ENCODE assay signal across 8 cellular contexts in genomic region chr22:41681616-41682015, GRCh38. TPM values are rescaled to one million over a fixed set of nuclear protein-coding genes. Genes with fewer than 3 reads are reported as not detected.
A peak's percentile ranks its signal among the peaks of the same experiment; 100 is the strongest.
DNase-seq lines count a peak whose midpoint lies in the region; ATAC-seq, FAIRE-seq and TF ChIP-seq lines count a peak whose summit lies in the region.

No MANE protein-coding gene starts in this region.

- in situ Hi-C loops in SK-MEL-5 (cut with HindIII; ENCODE audit: low pct_unique_long_range_greater_than_20kb, low sequenced_read_pairs): no loop called here

- H3K4me1 ChIP-seq in ES-I3 (ENCODE audit: insufficient read depth, low read length): peaks cover 8% of the 10 kb centered on the region; the same call in 1 of the 2 replicates
- peaks cover 4% of the 10 kb centered on the region for H3K4me1 ChIP-seq in endothelial cell of umbilical vein (ENCODE audit: control insufficient read depth, extremely low read depth, insufficient read depth, low read length)

- no peak for ATAC-seq in HG03095 (IDR thresholded peaks at IDR 0.05; ENCODE audit: unreplicated experiment)

- H3K9me3 ChIP-seq in ES-I3 (ENCODE audit: control insufficient read depth, insufficient read depth, low read length): no peaks in the 10 kb centered on the region
- no peaks in the 10 kb centered on the region for H3K9me3 ChIP-seq in endothelial cell of umbilical vein (replicated peaks; ENCODE audit: control insufficient read depth, insufficient read depth, low read length)

- no peaks in the 10 kb centered on the region for H3K9me3 Mint-ChIP-seq in neural crest cell

- H3K27ac ChIP-seq in endothelial cell of umbilical vein (ENCODE audit: insufficient read depth, low read depth, low read length): peak overlapping the region; percentile 62

- TF ChIP-seq CTCF in endothelial cell of umbilical vein (IDR thresholded peaks at IDR 0.05; ENCODE audit: extremely low read depth in 1 of 2, insufficient read depth in 1 of 2, low read depth in 1 of 2, low read length in 2 of 2) (no peak), neural crest cell (conservative IDR thresholded peaks at IDR 0.05) (no peak)

- H2AFZ ChIP-seq in endothelial cell of umbilical vein (ENCODE audit: low read depth, low read length): no peak overlapping the region

- DNase-seq in SK-MEL-5 (ENCODE audit: low read depth, low spot score) (peak; percentile 16), endothelial cell of umbilical vein (ENCODE audit: low read depth, low spot score) (peak; percentile 10), neural crest cell (ENCODE audit: low read depth, low spot score) (no peak), kidney glomerular epithelial cell (lab: John Stamatoyannopoulos, UW) (no peak), GM19240 (ENCODE audit: insufficient read length, low spot score) (no peak), head of caudate nucleus (no peak)

- peaks cover 10% of the 10 kb centered on the region for H3K36me3 Mint-ChIP-seq in neural crest cell (ENCODE audit: low read depth)

- H3K27me3 ChIP-seq in endothelial cell of umbilical vein (ENCODE audit: control insufficient read depth in 2 of 2, insufficient read depth in 2 of 2, low read length in 2 of 2): no peaks in the 10 kb centered on the region

- dilution Hi-C loops in endothelial cell of umbilical vein (cut with MboI; ENCODE audit: extremely low pct_ligation_motif_present, low sequenced_read_pairs): no loop called here

- H3K79me2 ChIP-seq in endothelial cell of umbilical vein (ENCODE audit: control insufficient read depth, insufficient read depth, low read length): peaks cover 78% of the 10 kb centered on the region

- FAIRE-seq in endothelial cell of umbilical vein (lab: Jason Lieb, UNC): no peak

- H3K4me3 Mint-ChIP-seq in neural crest cell: peak overlapping the region; percentile 97

- no peak overlapping the region for H3K27ac Mint-ChIP-seq in neural crest cell (ENCODE audit: unreplicated experiment)

- no peaks in the 10 kb centered on the region for H3K9me1 ChIP-seq in endothelial cell of umbilical vein (replicated peaks; ENCODE audit: control insufficient read depth, extremely low read depth, insufficient read depth, low read length)

- peak overlapping the region; percentile 95 for H3K9ac ChIP-seq in ES-I3 (ENCODE audit: low read depth, low read length)
- peak overlapping the region; percentile 70 for H3K9ac ChIP-seq in endothelial cell of umbilical vein (replicated peaks; ENCODE audit: extremely low read depth, insufficient read depth, low read length)

- H3K4me1 Mint-ChIP-seq in neural crest cell: peaks cover 5% of the 10 kb centered on the region

- no peak for TF ChIP-seq POLR2A in endothelial cell of umbilical vein (IDR thresholded peaks at IDR 0.05; ENCODE audit: low read depth, low read length)

- CTCF ChIA-PET in endothelial cell of umbilical vein (lab: Charles Lee): interaction anchor here (1.9 to 2.0 kb wide), 2 partner anchors 15 to 259 kb away, joined by 4 to 7 read pairs; no protein-coding TSS in a partner anchor

- no peaks in the 10 kb centered on the region for H3K27me3 Mint-ChIP-seq in neural crest cell (ENCODE audit: low read depth)

- H3K36me3 ChIP-seq in ES-I3 (ENCODE audit: insufficient read depth, low read length) (peaks cover 21% of the 10 kb centered on the region), endothelial cell of umbilical vein (ENCODE audit: control insufficient read depth in 2 of 2, extremely low read depth in 1 of 2, insufficient read depth in 2 of 2, low read length in 2 of 2) (peaks cover 0 to 15% of the 10 kb centered on the region in 2 experiments)

- no TSS peak for BruUV-seq in endothelial cell of umbilical vein (replicated peaks; lab: Mats Ljungman, UMichigan)

- intact Hi-C loops in endothelial cell of umbilical vein (cut with micrococcal nuclease): no loop called here
- intact Hi-C loops in head of caudate nucleus (cut with DNase I): no loop called here

- H3K4me3 ChIP-seq in endothelial cell of umbilical vein (replicated peaks in 1 of 3; ENCODE audit: insufficient read depth in 1 of 3, low read depth in 1 of 3, low read length in 3 of 3): peak overlapping the region; percentile 11 to 63 (median 60)

- POLR2A ChIA-PET in endothelial cell of umbilical vein (lab: Charles Lee): no interaction called here

- H4K20me1 ChIP-seq in endothelial cell of umbilical vein (replicated peaks; ENCODE audit: control insufficient read depth, extremely low read depth, insufficient read depth, low read length): no peaks in the 10 kb centered on the region

- peak overlapping the region; percentile 3 for H3K4me2 ChIP-seq in endothelial cell of umbilical vein (ENCODE audit: insufficient read depth, low read length)

TF ChIP-seq in endothelial cell of umbilical vein, 7 proteins besides CTCF, POLR2A, EP300 and RAD21:
- no peak for TF ChIP-seq POLR2AphosphoS5 (IDR thresholded peaks at IDR 0.05; ENCODE audit: insufficient read depth, low read depth, low read length)
- TF ChIP-seq EZH2 (IDR thresholded peaks at IDR 0.05; ENCODE audit: borderline replicate concordance, low read depth, low read length, severe bottlenecking): no peak
- no peak for TF ChIP-seq MYC (IDR thresholded peaks at IDR 0.05; ENCODE audit: low read depth, low read length)

RNA-seq across cellular contexts. Expression of gene SNU13, which starts 7.1 kb away (rescaled TPM):
- 254 and 274 TPM in 2 replicates for total RNA-seq in SK-MEL-5 (2014; rRNA removed; shearing (Covaris generic))
- polyA plus RNA-seq in SK-MEL-5 (2015; cell fraction: cytosol; rRNA removed): 205 and 248 TPM in 2 replicates
- polyA plus RNA-seq in SK-MEL-5 (2015; cell fraction: nucleus; rRNA removed): 33.7 and 56.2 TPM in 2 replicates
- total RNA-seq in endothelial cell of umbilical vein (138 TPM in 2 replicates), neural crest cell (155 and 160 TPM in 2 replicates)
- polyA plus RNA-seq in endothelial cell of umbilical vein: 194 and 206 TPM in 2 replicates
- polyA plus RNA-seq in endothelial cell of umbilical vein (2011; cell fraction: cytosol; rRNA removed): 238 and 250 TPM in 2 replicates
- polyA plus RNA-seq in endothelial cell of umbilical vein (2011; cell fraction: nucleus; rRNA removed): 68.0 and 77.7 TPM in 2 replicates
- polyA plus RNA-seq in endothelial cell of umbilical vein (2012): 123 and 128 TPM in 2 replicates
- polyA minus RNA-seq in endothelial cell of umbilical vein: 98.3 and 109 TPM in 2 replicates
- 87.4 TPM for polyA minus RNA-seq in endothelial cell of umbilical vein (2011; cell fraction: cytosol; rRNA and poly(A)+ RNA removed)
- 22.5 and 25.4 TPM in 2 replicates for polyA minus RNA-seq in endothelial cell of umbilical vein (2011; cell fraction: nucleus; rRNA and poly(A)+ RNA removed)

RNA-seq across cellular contexts. Expression of gene MEI1, which starts 17.7 kb away (rescaled TPM):
- 0.13 TPM in 1 of 2 replicates, not detected in the other for total RNA-seq in SK-MEL-5 (2014; rRNA removed; shearing (Covaris generic))
- polyA plus RNA-seq in SK-MEL-5 (2015; cell fraction: cytosol; rRNA removed): 0.06 and 1.7 TPM in 2 replicates
- polyA plus RNA-seq in SK-MEL-5 (2015; cell fraction: nucleus; rRNA removed): 1.2 and 1.6 TPM in 2 replicates
- total RNA-seq in endothelial cell of umbilical vein (0.76 and 1.5 TPM in 2 replicates), neural crest cell (0.16 and 0.48 TPM in 2 replicates)
- polyA plus RNA-seq in endothelial cell of umbilical vein: 1.9 and 2.7 TPM in 2 replicates
- polyA plus RNA-seq in endothelial cell of umbilical vein (2011; cell fraction: cytosol; rRNA removed): 1.4 and 1.9 TPM in 2 replicates
- polyA plus RNA-seq in endothelial cell of umbilical vein (2011; cell fraction: nucleus; rRNA removed): 1.4 and 1.9 TPM in 2 replicates
- 1.7 and 2.6 TPM in 2 replicates for polyA plus RNA-seq in endothelial cell of umbilical vein (2012)
- polyA minus RNA-seq in endothelial cell of umbilical vein: 0.27 and 0.85 TPM in 2 replicates
- not detected for polyA minus RNA-seq in endothelial cell of umbilical vein (2011; cell fraction: cytosol; rRNA and poly(A)+ RNA removed)
- not detected in 2 replicates for polyA minus RNA-seq in endothelial cell of umbilical vein (2011; cell fraction: nucleus; rRNA and poly(A)+ RNA removed)

Comparison
In these comparisons a context has a peak if more than half of its experiments do, and no peak if none do; other contexts are left out.
1. DNase-seq: peak in SK-MEL-5 (single experiment) and endothelial cell of umbilical vein (single experiment); none in neural crest cell (single experiment), kidney glomerular epithelial cell (single experiment), GM19240 (single experiment) and head of caudate nucleus (0 of 42).